Comparison of ENCODE assay signal across 20 cellular contexts in the genomic region with DNA sequence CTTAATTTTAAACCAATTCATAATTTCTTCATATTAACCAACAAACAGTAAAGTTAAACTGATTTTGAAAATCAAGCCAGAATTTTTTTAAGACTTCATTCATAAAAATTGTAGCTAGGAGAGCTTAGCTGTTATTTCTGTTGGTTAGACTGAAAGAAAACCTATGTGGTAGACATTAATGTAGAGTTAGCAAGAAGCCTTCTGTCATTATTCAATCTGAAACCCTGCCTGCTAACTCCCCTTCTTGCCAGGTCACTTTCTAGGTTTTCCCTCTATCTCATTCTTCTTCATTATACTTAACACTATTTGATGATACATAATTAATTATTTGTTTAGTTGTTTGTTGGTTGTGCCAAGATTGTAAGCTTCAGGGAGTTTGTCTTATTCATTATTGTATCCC.
DNase-seq lines count a peak whose midpoint lies in the region; ATAC-seq, FAIRE-seq and TF ChIP-seq lines count a peak whose summit lies in the region.
"Had no signal": no experiment of that assay in that cellular context is flagged by ENCODE, and none has a peak within 500 bp of the region (broad histone marks: within the 10 kb centered on the region; RNA-seq: fewer than 3 reads in every experiment).

No MANE protein-coding gene starts in this region.

- TF ChIP-seq POLR2A in right lobe of liver (IDR thresholded peaks at IDR 0.05) = no peak

- DNase-seq in NOMO-1 (lab: John Stamatoyannopoulos, UW; ENCODE audit: unreplicated experiment in 2 of 2) = no peak
- DNase-seq in right lobe of liver = no peak
- no peak for DNase-seq in stimulated activated CD4-positive, alpha-beta T cell treated with anti-CD3 and anti-CD28 coated beads, Interleukin-1b, Interleukin-23, amount 100 ng/mL, for 48 hours
- DNase-seq: AML-193; Caco-2; CD4-positive, alpha-beta T cell; GOT3; H7; HFFc6; Kasumi-1; KBM-7 had no signal

- H3K4me1 ChIP-seq in right lobe of liver = peaks cover 0 to 6% (median 0%) of the 10 kb centered on the region in 4 donors
- H3K4me1 ChIP-seq: Caco-2 had no signal

- H3K9me3 ChIP-seq in right lobe of liver = no peaks in the 10 kb centered on the region
- H3K9me3 ChIP-seq: Caco-2 had no signal

- H3K4me3 ChIP-seq in right lobe of liver = no peak overlapping the region

- no peaks in the 10 kb centered on the region for H3K36me3 ChIP-seq in right lobe of liver

- ATAC-seq in GM19463 (IDR thresholded peaks at IDR 0.05; ENCODE audit: unreplicated experiment) (peak; percentile 51), HG03432 (IDR thresholded peaks at IDR 0.05; ENCODE audit: unreplicated experiment) (peak; percentile 51), right lobe of liver (no peak)
- ATAC-seq: HCT116, HepG2 had no signal

- H3K27ac ChIP-seq in right lobe of liver = no peak overlapping the region
- H3K27ac ChIP-seq: C4-2B had no signal

- intact Hi-C loops in right lobe of liver (cut with DNase I) = no loop called here

- no peaks in the 10 kb centered on the region for H3K27me3 ChIP-seq in right lobe of liver

- TF ChIP-seq CTCF in right lobe of liver (IDR thresholded peaks at IDR 0.05) = no peak

- peak; percentile 74 for FAIRE-seq in islet of Langerhans (lab: Jason Lieb, UNC)
- FAIRE-seq: D721Med, G401.6, GM12892, HepG2 had no signal

Comparison
In these comparisons a context has a peak if more than half of its experiments do, and no peak if none do; other contexts are left out.
1. ATAC-seq: peak in GM19463 (single experiment) and HG03432 (single experiment); none in right lobe of liver (0 of 4).